ENCODE assay signal across 8 cellular contexts in genomic region chr1:52551476-52552235, GRCh38. TPM values are rescaled to one million over a fixed set of nuclear protein-coding genes. Genes with fewer than 3 reads are reported as not detected.
A peak's percentile ranks its signal among the peaks of the same experiment; 100 is the strongest.
DNase-seq lines count a peak whose midpoint lies in the region; ATAC-seq, FAIRE-seq and TF ChIP-seq lines count a peak whose summit lies in the region.

No MANE protein-coding gene starts in this region.

- dilution Hi-C loops in endothelial cell of umbilical vein (cut with MboI; ENCODE audit: extremely low pct_ligation_motif_present, low sequenced_read_pairs): no loop called here

- H4K20me1 ChIP-seq in endothelial cell of umbilical vein (replicated peaks; ENCODE audit: control insufficient read depth, extremely low read depth, insufficient read depth, low read length): peaks cover 2% of the 10 kb centered on the region

- CTCF ChIA-PET in activated CD4-positive, alpha-beta T cell treated with anti-CD3 and anti-CD28 coated beads for 36 hours (lab: Charles Lee): interaction anchor here (0.6 kb wide), 1 partner anchor 228 kb away, joined by 3 read pairs; no protein-coding TSS in a partner anchor
- CTCF ChIA-PET in endothelial cell of umbilical vein (lab: Charles Lee): no interaction called here

- no peaks in the 10 kb centered on the region for H3K27me3 ChIP-seq in endothelial cell of umbilical vein (ENCODE audit: control insufficient read depth in 2 of 2, insufficient read depth in 2 of 2, low read length in 2 of 2)

- peak; percentile 17 for ATAC-seq in activated CD4-positive, alpha-beta T cell treated with anti-CD3 and anti-CD28 coated beads for 36 hours
- ATAC-seq in HG02759 (IDR thresholded peaks at IDR 0.05; ENCODE audit: unreplicated experiment): no peak
- ATAC-seq in stimulated activated effector memory CD8-positive, alpha-beta T cell treated with anti-CD3 and anti-CD28 coated beads, Interleukin-12 subunit alpha, Interleukin-12 subunit beta, amount 100 ng/mL, for 72 hours: no peak

- TF ChIP-seq CTCF in endothelial cell of umbilical vein (IDR thresholded peaks at IDR 0.05; ENCODE audit: extremely low read depth in 1 of 2, insufficient read depth in 1 of 2, low read depth in 1 of 2, low read length in 2 of 2) (no peak), nephron progenitor cell (IDR thresholded peaks at IDR 0.05) (no peak)

- peaks cover 41% of the 10 kb centered on the region for H3K4me1 Mint-ChIP-seq in activated CD4-positive, alpha-beta T cell treated with anti-CD3 and anti-CD28 coated beads for 36 hours
- H3K4me1 Mint-ChIP-seq in nephron progenitor cell: peaks cover 44% of the 10 kb centered on the region
- peaks cover 33% of the 10 kb centered on the region for H3K4me1 Mint-ChIP-seq in stimulated activated effector memory CD8-positive, alpha-beta T cell treated with anti-CD3 and anti-CD28 coated beads, Interleukin-12 subunit alpha, Interleukin-12 subunit beta, amount 100 ng/mL, for 72 hours

- no peak overlapping the region for H3K27ac Mint-ChIP-seq in activated CD4-positive, alpha-beta T cell treated with anti-CD3 and anti-CD28 coated beads for 36 hours
- H3K27ac Mint-ChIP-seq in nephron progenitor cell: no peak overlapping the region
- no peak overlapping the region for H3K27ac Mint-ChIP-seq in stimulated activated effector memory CD8-positive, alpha-beta T cell treated with anti-CD3 and anti-CD28 coated beads, Interleukin-12 subunit alpha, Interleukin-12 subunit beta, amount 100 ng/mL, for 72 hours

- H3K27ac ChIP-seq in endothelial cell of umbilical vein (ENCODE audit: insufficient read depth, low read depth, low read length): peak overlapping the region; percentile 60

- FAIRE-seq in endothelial cell of umbilical vein (lab: Jason Lieb, UNC): no peak

- H3K36me3 ChIP-seq in endothelial cell of umbilical vein (ENCODE audit: control insufficient read depth in 2 of 2, extremely low read depth in 1 of 2, insufficient read depth in 2 of 2, low read length in 2 of 2): no peaks in the 10 kb centered on the region

- H3K9me3 Mint-ChIP-seq in activated CD4-positive, alpha-beta T cell treated with anti-CD3 and anti-CD28 coated beads for 36 hours (ENCODE audit: low read depth): no peaks in the 10 kb centered on the region
- peaks cover 13% of the 10 kb centered on the region for H3K9me3 Mint-ChIP-seq in nephron progenitor cell
- no peaks in the 10 kb centered on the region for H3K9me3 Mint-ChIP-seq in stimulated activated effector memory CD8-positive, alpha-beta T cell treated with anti-CD3 and anti-CD28 coated beads, Interleukin-12 subunit alpha, Interleukin-12 subunit beta, amount 100 ng/mL, for 72 hours

- no peak overlapping the region for H3K4me3 Mint-ChIP-seq in activated CD4-positive, alpha-beta T cell treated with anti-CD3 and anti-CD28 coated beads for 36 hours
- no peak overlapping the region for H3K4me3 Mint-ChIP-seq in nephron progenitor cell
- no peak overlapping the region for H3K4me3 Mint-ChIP-seq in stimulated activated effector memory CD8-positive, alpha-beta T cell treated with anti-CD3 and anti-CD28 coated beads, Interleukin-12 subunit alpha, Interleukin-12 subunit beta, amount 100 ng/mL, for 72 hours

- H3K9me1 ChIP-seq in endothelial cell of umbilical vein (replicated peaks; ENCODE audit: control insufficient read depth, extremely low read depth, insufficient read depth, low read length): no peaks in the 10 kb centered on the region

- H3K27me3 Mint-ChIP-seq in activated CD4-positive, alpha-beta T cell treated with anti-CD3 and anti-CD28 coated beads for 36 hours: no peaks in the 10 kb centered on the region
- H3K27me3 Mint-ChIP-seq in nephron progenitor cell (ENCODE audit: low read depth, poor library complexity): peaks cover 4% of the 10 kb centered on the region

- BruUV-seq in endothelial cell of umbilical vein (replicated peaks; lab: Mats Ljungman, UMichigan): TSS peak; percentile 54

- H3K4me2 ChIP-seq in endothelial cell of umbilical vein (ENCODE audit: insufficient read depth, low read length): peak overlapping the region; percentile 99

- peak overlapping the region; percentile 80 to 97 (median 96) for H3K4me3 ChIP-seq in endothelial cell of umbilical vein (replicated peaks in 1 of 3; ENCODE audit: insufficient read depth in 1 of 3, low read depth in 1 of 3, low read length in 3 of 3)

- no peak for TF ChIP-seq POLR2A in endothelial cell of umbilical vein (IDR thresholded peaks at IDR 0.05; ENCODE audit: low read depth, low read length)

- POLR2A ChIA-PET in activated CD4-positive, alpha-beta T cell treated with anti-CD3 and anti-CD28 coated beads for 36 hours (lab: Charles Lee): interaction anchor here (0.6 kb wide), 1 partner anchor 164 kb away, joined by 6 read pairs; no protein-coding TSS in a partner anchor
- POLR2A ChIA-PET in endothelial cell of umbilical vein (lab: Charles Lee): no interaction called here

- H3K9me3 ChIP-seq in endothelial cell of umbilical vein (replicated peaks; ENCODE audit: control insufficient read depth, insufficient read depth, low read length): no peaks in the 10 kb centered on the region

- H3K9ac ChIP-seq in endothelial cell of umbilical vein (replicated peaks; ENCODE audit: extremely low read depth, insufficient read depth, low read length): peak overlapping the region; percentile 93

- peak overlapping the region; percentile 97 for H2AFZ ChIP-seq in endothelial cell of umbilical vein (ENCODE audit: low read depth, low read length)

- intact Hi-C loops in activated CD4-positive, alpha-beta T cell treated with anti-CD3 and anti-CD28 coated beads for 36 hours (cut with DNase I, micrococcal nuclease): loop anchor here (1.0 to 10.0 kb wide), 14 partner anchors 31 to 773 kb away; partner anchors contain the start of genes CPT2 (in 1 of the 2), ECHDC2 (in 1 of the 2), GPX7 (in 1 of the 2) and LRP8 (in 1 of the 2)
- intact Hi-C loops in endothelial cell of umbilical vein (cut with micrococcal nuclease): loop anchor here (1.0 to 5.0 kb wide), 5 partner anchors 51 to 147 kb away; partner anchors contain the start of genes GPX7, ORC1, PRPF38A and SHISAL2A

- no peaks in the 10 kb centered on the region for H3K36me3 Mint-ChIP-seq in activated CD4-positive, alpha-beta T cell treated with anti-CD3 and anti-CD28 coated beads for 36 hours (ENCODE audit: low read depth)
- peaks cover 24% of the 10 kb centered on the region for H3K36me3 Mint-ChIP-seq in nephron progenitor cell (ENCODE audit: low read depth)
- peaks cover 4% of the 10 kb centered on the region for H3K36me3 Mint-ChIP-seq in stimulated activated effector memory CD8-positive, alpha-beta T cell treated with anti-CD3 and anti-CD28 coated beads, Interleukin-12 subunit alpha, Interleukin-12 subunit beta, amount 100 ng/mL, for 72 hours

- peaks cover 11% of the 10 kb centered on the region for H3K4me1 ChIP-seq in endothelial cell of umbilical vein (ENCODE audit: control insufficient read depth, extremely low read depth, insufficient read depth, low read length)

- DNase-seq in CMK (ENCODE audit: low read depth) (peak; percentile 52), Kasumi-1 (lab: John Stamatoyannopoulos, UW) (peak; percentile 47 to 67), endothelial cell of umbilical vein (ENCODE audit: low read depth, low spot score) (peak; percentile 65), nephron progenitor cell (peak; percentile 23), SHP77 treated with DMSO at 0.1 percent for 48 hours (lab: John Stamatoyannopoulos, UW) (no peak)
- DNase-seq in activated CD4-positive, alpha-beta T cell treated with anti-CD3 and anti-CD28 coated beads for 36 hours: peak; percentile 74
- no peak for DNase-seq in stimulated activated effector memory CD8-positive, alpha-beta T cell treated with anti-CD3 and anti-CD28 coated beads, Interleukin-12 subunit alpha, Interleukin-12 subunit beta, amount 100 ng/mL, for 72 hours (ENCODE audit: low spot score in 2 of 2)

- H3K79me2 ChIP-seq in endothelial cell of umbilical vein (ENCODE audit: control insufficient read depth, insufficient read depth, low read length): peaks cover 34% of the 10 kb centered on the region

TF ChIP-seq in endothelial cell of umbilical vein, 7 proteins besides CTCF, POLR2A, EP300 and RAD21:
- TF ChIP-seq POLR2AphosphoS5 (IDR thresholded peaks at IDR 0.05; ENCODE audit: insufficient read depth, low read depth, low read length) (no peak), JUN (IDR thresholded peaks at IDR 0.05; ENCODE audit: borderline replicate concordance, insufficient read depth, insufficient read length, low read depth) (no peak), GATA2 (IDR thresholded peaks at IDR 0.05; ENCODE audit: insufficient read depth, insufficient read length, low read depth, low read length) (no peak), EZH2 (IDR thresholded peaks at IDR 0.05; ENCODE audit: borderline replicate concordance, low read depth, low read length, severe bottlenecking) (no peak), FOS (IDR thresholded peaks at IDR 0.05; ENCODE audit: borderline replicate concordance, insufficient read depth, low read length) (no peak), MYC (IDR thresholded peaks at IDR 0.05; ENCODE audit: low read depth, low read length) (no peak)
- TF ChIP-seq, protein P1, sequence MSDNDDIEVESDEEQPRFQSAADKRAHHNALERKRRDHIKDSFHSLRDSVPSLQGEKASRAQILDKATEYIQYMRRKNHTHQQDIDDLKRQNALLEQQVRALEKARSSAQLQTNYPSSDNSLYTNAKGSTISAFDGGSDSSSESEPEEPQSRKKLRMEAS (IDR thresholded peaks at IDR 0.05; ENCODE audit: insufficient read depth, insufficient read length): no peak
TF ChIP-seq in endothelial cell of umbilical vein: peak in this region for 0.

RNA-seq across cellular contexts. Expression of gene TUT4, which starts 1.2 kb away (rescaled TPM):
- 10 to 100 TPM; 61.6 to 71.7 TPM for total RNA-seq in activated CD4-positive, alpha-beta T cell treated with anti-CD3 and anti-CD28 coated beads for 36 hours
- 40.5 and 41.2 TPM in 2 replicates for total RNA-seq in endothelial cell of umbilical vein
- 24.7 and 29.1 TPM in 2 replicates for polyA plus RNA-seq in endothelial cell of umbilical vein
- 20.4 and 21.5 TPM in 2 replicates for polyA plus RNA-seq in endothelial cell of umbilical vein (2011; cell fraction: cytosol; rRNA removed)
- 94.4 and 107 TPM in 2 replicates for polyA plus RNA-seq in endothelial cell of umbilical vein (2011; cell fraction: nucleus; rRNA removed)
- 23.4 and 25.1 TPM in 2 replicates for polyA plus RNA-seq in endothelial cell of umbilical vein (2012)
- polyA minus RNA-seq in endothelial cell of umbilical vein: 27.7 and 37.1 TPM in 2 replicates
- polyA minus RNA-seq in endothelial cell of umbilical vein (2011; cell fraction: cytosol; rRNA and poly(A)+ RNA removed): 23.9 TPM
- polyA minus RNA-seq in endothelial cell of umbilical vein (2011; cell fraction: nucleus; rRNA and poly(A)+ RNA removed): 41.4 and 60.4 TPM in 2 replicates

RNA-seq across cellular contexts. Expression of gene GPX7, which starts 50.5 kb away (rescaled TPM):
- total RNA-seq in activated CD4-positive, alpha-beta T cell treated with anti-CD3 and anti-CD28 coated beads for 36 hours: 10 to 100 TPM; 19.0 to 23.1 TPM
- 8.9 and 26.3 TPM in 2 replicates for total RNA-seq in endothelial cell of umbilical vein
- 25.7 and 26.2 TPM in 2 replicates for polyA plus RNA-seq in endothelial cell of umbilical vein
- polyA plus RNA-seq in endothelial cell of umbilical vein (2011; cell fraction: cytosol; rRNA removed): 17.3 and 20.1 TPM in 2 replicates
- polyA plus RNA-seq in endothelial cell of umbilical vein (2011; cell fraction: nucleus; rRNA removed): 5.9 and 7.3 TPM in 2 replicates
- 15.1 and 20.5 TPM in 2 replicates for polyA plus RNA-seq in endothelial cell of umbilical vein (2012)
- 10.2 and 10.5 TPM in 2 replicates for polyA minus RNA-seq in endothelial cell of umbilical vein
- not detected for polyA minus RNA-seq in endothelial cell of umbilical vein (2011; cell fraction: cytosol; rRNA and poly(A)+ RNA removed)
- polyA minus RNA-seq in endothelial cell of umbilical vein (2011; cell fraction: nucleus; rRNA and poly(A)+ RNA removed): 2.4 and 4.0 TPM in 2 replicates

Comparison
In these comparisons a context has a peak if more than half of its experiments do, and no peak if none do; other contexts are left out.
1. DNase-seq: peak in CMK (single experiment), Kasumi-1 (2 of 2), activated CD4-positive, alpha-beta T cell treated with anti-CD3 and anti-CD28 coated beads for 36 hours (single experiment), endothelial cell of umbilical vein (single experiment) and nephron progenitor cell (single experiment); none in SHP77 treated with DMSO at 0.1 percent for 48 hours (single experiment) and stimulated activated effector memory CD8-positive, alpha-beta T cell treated with anti-CD3 and anti-CD28 coated beads, Interleukin-12 subunit alpha, Interleukin-12 subunit beta, amount 100 ng/mL, for 72 hours (0 of 2).